18 cellular contexts compared by ENCODE assay signal in the genomic region with DNA sequence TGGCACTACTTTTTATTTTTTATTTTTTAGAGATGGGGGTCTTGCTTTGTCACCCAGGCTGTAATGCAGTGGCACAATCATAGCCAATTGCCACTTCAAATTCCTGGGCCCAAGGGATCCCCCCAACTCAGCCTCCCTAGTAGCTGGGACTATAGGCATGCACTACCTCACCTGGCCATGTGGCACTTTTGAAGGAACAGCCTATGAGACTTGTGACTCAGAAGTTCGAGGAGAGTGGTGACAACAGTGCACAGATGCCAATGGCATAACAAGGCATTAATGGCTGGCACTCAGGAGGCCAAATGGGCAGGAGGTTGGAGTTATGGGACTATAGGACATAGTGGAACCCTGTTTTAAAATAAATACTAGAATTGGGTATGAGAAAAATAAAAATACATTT. TPM values are rescaled to one million over a fixed set of nuclear protein-coding genes. Genes with fewer than 3 reads are reported as not detected.
DNase-seq lines count a peak whose midpoint lies in the region; ATAC-seq and TF ChIP-seq lines count a peak whose summit lies in the region.
"Had no signal": no experiment of that assay in that cellular context is flagged by ENCODE, and none has a peak within 500 bp of the region (broad histone marks: within the 10 kb centered on the region; RNA-seq: fewer than 3 reads in every experiment).

No MANE protein-coding gene starts in this region.

- no peaks in the 10 kb centered on the region for H3K27me3 Mint-ChIP-seq in activated CD4-positive, alpha-beta T cell treated with anti-CD3 and anti-CD28 coated beads for 36 hours
- no peaks in the 10 kb centered on the region for H3K27me3 Mint-ChIP-seq in type B pancreatic cell
- H3K27me3 Mint-ChIP-seq: CD4-positive, alpha-beta memory T cell; IgD-negative memory B cell had no signal

- H3K4me3 Mint-ChIP-seq in activated CD4-positive, alpha-beta T cell treated with anti-CD3 and anti-CD28 coated beads for 36 hours = no peak overlapping the region
- H3K4me3 Mint-ChIP-seq in type B pancreatic cell = no peak overlapping the region
- H3K4me3 Mint-ChIP-seq: CD4-positive, alpha-beta memory T cell; IgD-negative memory B cell had no signal

- H3K36me3 Mint-ChIP-seq in activated CD4-positive, alpha-beta T cell treated with anti-CD3 and anti-CD28 coated beads for 36 hours (ENCODE audit: low read depth) = no peaks in the 10 kb centered on the region
- H3K36me3 Mint-ChIP-seq in type B pancreatic cell = no peaks in the 10 kb centered on the region
- H3K36me3 Mint-ChIP-seq: CD4-positive, alpha-beta memory T cell; IgD-negative memory B cell had no signal

- intact Hi-C loops in activated CD4-positive, alpha-beta T cell treated with anti-CD3 and anti-CD28 coated beads for 36 hours (cut with DNase I, micrococcal nuclease) = no loop called here

- peak; percentile 4 for DNase-seq in activated CD4-positive, alpha-beta T cell treated with anti-CD3 and anti-CD28 coated beads for 36 hours
- DNase-seq in activated CD4-positive, alpha-beta T cell treated with anti-CD3 and anti-CD28 coated beads for 48 hours = no peak
- DNase-seq in M059J (ENCODE audit: low read depth) (peak; percentile 1), epithelial cell of esophagus (ENCODE audit: low read depth) (peak; percentile 14), type B pancreatic cell (ENCODE audit: extremely low spot score, unreplicated experiment) (no peak), SHP77 treated with DMSO at 0.1 percent for 48 hours (lab: John Stamatoyannopoulos, UW) (no peak), T-helper 2 cell (no peak)
- DNase-seq: 8988T; CD4-positive, alpha-beta memory T cell; DMS79 treated with DMSO at 0.1 percent for 48 hours; Kasumi-1; NCI-H1417; NCI-H1930; NCI-H526 treated with DMSO at 0.1 percent for 48 hours; NK-92 treated with Interleukin-12 subunit alpha and Interleukin-12 subunit beta, amount 100 ng/mL, for 24 hours had no signal

- no peak overlapping the region for H3K27ac Mint-ChIP-seq in activated CD4-positive, alpha-beta T cell treated with anti-CD3 and anti-CD28 coated beads for 36 hours
- H3K27ac Mint-ChIP-seq in type B pancreatic cell = no peak overlapping the region
- H3K27ac Mint-ChIP-seq: CD4-positive, alpha-beta memory T cell had no signal

- peak; percentile 18 for TF ChIP-seq CTCF in epithelial cell of esophagus (IDR thresholded peaks at IDR 0.05; ENCODE audit: insufficient read depth, low read depth, low read length, missing control alignments)
- peak; percentile 21 for TF ChIP-seq CTCF in type B pancreatic cell (conservative IDR thresholded peaks at IDR 0.05)

- no peak overlapping the region for H3K4me3 ChIP-seq in epithelial cell of esophagus (ENCODE audit: low read length)
- H3K4me3 ChIP-seq: SK-N-MC had no signal

- H3K4me1 Mint-ChIP-seq in activated CD4-positive, alpha-beta T cell treated with anti-CD3 and anti-CD28 coated beads for 36 hours = no peaks in the 10 kb centered on the region
- no peaks in the 10 kb centered on the region for H3K4me1 Mint-ChIP-seq in type B pancreatic cell (ENCODE audit: unreplicated experiment)
- H3K4me1 Mint-ChIP-seq: CD4-positive, alpha-beta memory T cell; IgD-negative memory B cell had no signal

- CTCF ChIA-PET in activated CD4-positive, alpha-beta T cell treated with anti-CD3 and anti-CD28 coated beads for 36 hours (lab: Charles Lee) = interaction anchor here (1.0 to 1.2 kb wide), 2 partner anchors 37 to 153 kb away, joined by 3 read pairs; no protein-coding TSS in a partner anchor

- POLR2A ChIA-PET in activated CD4-positive, alpha-beta T cell treated with anti-CD3 and anti-CD28 coated beads for 36 hours (lab: Charles Lee) = no interaction called here

- H3K9me3 Mint-ChIP-seq in activated CD4-positive, alpha-beta T cell treated with anti-CD3 and anti-CD28 coated beads for 36 hours (ENCODE audit: low read depth) = no peaks in the 10 kb centered on the region
- H3K9me3 Mint-ChIP-seq in type B pancreatic cell = no peaks in the 10 kb centered on the region
- H3K9me3 Mint-ChIP-seq: CD4-positive, alpha-beta memory T cell; IgD-negative memory B cell had no signal

- ATAC-seq in activated CD4-positive, alpha-beta T cell treated with anti-CD3 and anti-CD28 coated beads for 36 hours = no peak
- no peak for ATAC-seq in HG03108 (IDR thresholded peaks at IDR 0.05; ENCODE audit: unreplicated experiment)

RNA-seq across cellular contexts. Expression of a gene that starts 33.7 kb away (rescaled TPM):
- total RNA-seq in activated CD4-positive, alpha-beta T cell treated with anti-CD3 and anti-CD28 coated beads for 36 hours = under 1 TPM; 0.66 to 0.67 TPM
- total RNA-seq in M059J (2014; rRNA removed; shearing (Covaris generic)) = 0.02 TPM in 1 of 2 replicates, not detected in the other
- total RNA-seq in type B pancreatic cell (ENCODE audit: low replicate concordance) = 0.34 and 0.45 TPM in 2 replicates

Comparison
In these comparisons a context has a peak if more than half of its experiments do, and no peak if none do; other contexts are left out.
1. DNase-seq: peak in activated CD4-positive, alpha-beta T cell treated with anti-CD3 and anti-CD28 coated beads for 36 hours (single experiment), M059J (single experiment) and epithelial cell of esophagus (single experiment); none in activated CD4-positive, alpha-beta T cell treated with anti-CD3 and anti-CD28 coated beads for 48 hours (single experiment), type B pancreatic cell (single experiment), SHP77 treated with DMSO at 0.1 percent for 48 hours (single experiment) and T-helper 2 cell (0 of 5).